Comparison of ENCODE assay signal across 8 cellular contexts in genomic region chr18:46097853-46098615, GRCh38. TPM values are rescaled to one million over a fixed set of nuclear protein-coding genes. Genes with fewer than 3 reads are reported as not detected.
DNase-seq lines count a peak whose midpoint lies in the region; ATAC-seq, FAIRE-seq and TF ChIP-seq lines count a peak whose summit lies in the region.

Gene ATP5F1A, minus strand, starts transcription at chr18:46098296. Its CDS starts 65 bp downstream, at chr18:46098231.

- peak within 1 kb of the TSS; percentile 99 for H2AFZ ChIP-seq in OCI-LY7 (ENCODE audit: low read length)

- peak; percentile 78 for ATAC-seq in GM21381 (IDR thresholded peaks at IDR 0.05; ENCODE audit: unreplicated experiment)

- DNase-seq in D721Med (ENCODE audit: insufficient read length, low spot score) = peak; percentile 80
- peak in 75 of 76 experiments; percentile 5 to 92 (median 78) for DNase-seq in HUDEP-2 (lab: John Stamatoyannopoulos, UW; ENCODE audit: unreplicated experiment in 76 of 76)
- DNase-seq in OCI-LY7 (ENCODE audit: low spot score) = peak; percentile 82
- peak; percentile 84 for DNase-seq in activated T-cell treated with anti-CD3 and anti-CD28 coated beads for 48 hours (ENCODE audit: low read depth)
- DNase-seq in stimulated activated CD8-positive, alpha-beta memory T cell treated with anti-CD3 and anti-CD28 coated beads, Interleukin-7, amount 100 ng/mL, for 4 hours (ENCODE audit: low read depth in 2 of 2) = peak; percentile 77 to 78

- H3K27me3 ChIP-seq in esophagus (ENCODE audit: control insufficient read depth in 1 of 2, insufficient read depth in 2 of 2, low read length in 2 of 2) (no peaks in the 10 kb centered on the region), muscle layer of duodenum (ENCODE audit: low read depth, low read length) (no peaks in the 10 kb centered on the region)

- H3K27ac ChIP-seq in OCI-LY7 (ENCODE audit: low read depth, low read length, poor library complexity, severe bottlenecking) (peak within 1 kb of the TSS; percentile 75), esophagus (ENCODE audit: low read depth in 2 of 2, low read length in 1 of 2) (peak within 1 kb of the TSS; percentile 86 to 95), muscle layer of duodenum (ENCODE audit: low read length) (peak within 1 kb of the TSS; percentile 99)

- peak within 1 kb of the TSS; percentile 96 for H3K4me3 ChIP-seq in OCI-LY7 (ENCODE audit: low read depth, low read length, poor library complexity, severe bottlenecking)
- peak within 1 kb of the TSS; percentile 98 for H3K4me3 ChIP-seq in esophagus (ENCODE audit: low read depth in 1 of 2, low read length in 2 of 2)
- peak within 1 kb of the TSS; percentile 88 to 98 for H3K4me3 ChIP-seq in muscle layer of duodenum (ENCODE audit: low read depth in 1 of 2, low read length in 2 of 2)

- CTCF ChIA-PET in OCI-LY7 (lab: Charles Lee; ENCODE audit: unreplicated experiment) = no interaction called here

- 0 out of 2 replicates have a peak, but pooled peaks cover 11% of the 10 kb centered on the region for H4K20me1 ChIP-seq in OCI-LY7 (ENCODE audit: insufficient read depth, low read length)

- H3K79me2 ChIP-seq in OCI-LY7 (ENCODE audit: insufficient read depth, low read depth, low read length) = peaks cover 50% of the 10 kb centered on the region

- WGBS in esophagus, 2 donors = 0 to 1% methylated on average over 49 of the region's 49 CpGs

- H3K4me2 ChIP-seq in OCI-LY7 (ENCODE audit: low read length) = peak within 1 kb of the TSS; percentile 94

- H3K4me1 ChIP-seq in OCI-LY7 (ENCODE audit: insufficient read depth, low read length, poor library complexity, severe bottlenecking) (peaks cover 16% of the 10 kb centered on the region), esophagus (ENCODE audit: control insufficient read depth in 2 of 2, insufficient read depth in 2 of 2, low read length in 1 of 2) (peaks cover 0 to 2% of the 10 kb centered on the region in 2 donors), muscle layer of duodenum (ENCODE audit: control insufficient read depth in 1 of 2, insufficient read depth in 2 of 2, low read length in 2 of 2) (peaks cover 0 to 32% of the 10 kb centered on the region in 2 donors)

- H3K36me3 ChIP-seq in OCI-LY7 (ENCODE audit: insufficient read depth, low read length) (peaks cover 36% of the 10 kb centered on the region), esophagus (ENCODE audit: control insufficient read depth in 2 of 2, insufficient read depth in 2 of 2, low read length in 1 of 2) (no peaks in the 10 kb centered on the region), muscle layer of duodenum (ENCODE audit: control insufficient read depth in 1 of 2, insufficient read depth in 2 of 2, low read length in 2 of 2) (peaks cover 0 to 10% of the 10 kb centered on the region in 2 donors)

- POLR2A ChIA-PET in OCI-LY7 (lab: Charles Lee) = interaction anchor here (1.7 kb wide), 1 partner anchor 9 kb away, joined by 11 read pairs; no protein-coding TSS in a partner anchor

- TF ChIP-seq CTCF in D721Med (IDR thresholded peaks at IDR 0.05; ENCODE audit: insufficient read depth, missing control alignments) (no peak), OCI-LY7 (conservative IDR thresholded peaks at IDR 0.05; ENCODE audit: low read length) (no peak)

- H3K9me3 ChIP-seq in OCI-LY7 (ENCODE audit: low read length) (no peaks in the 10 kb centered on the region), esophagus (ENCODE audit: control insufficient read depth in 2 of 2, insufficient read depth in 1 of 2, low read depth in 1 of 2, low read length in 1 of 2) (no peaks in the 10 kb centered on the region), muscle layer of duodenum (ENCODE audit: control insufficient read depth in 1 of 2, low read length in 2 of 2) (no peaks in the 10 kb centered on the region)

- intact Hi-C loops in OCI-LY7 (cut with micrococcal nuclease; ENCODE audit: unreplicated experiment) = no loop called here

- FAIRE-seq in D721Med (lab: Jason Lieb, UNC) = no peak

- BruUV-seq in OCI-LY7 (replicated peaks; lab: Mats Ljungman, UMichigan) = no TSS peak

- no peaks in the 10 kb centered on the region for H3K9me2 ChIP-seq in OCI-LY7 (ENCODE audit: insufficient read depth, low read length)

RNA-seq across cellular contexts. Expression of gene ATP5F1A, which starts in this region (rescaled TPM):
- 208 and 218 TPM in 2 replicates for total RNA-seq in OCI-LY7 (2014; rRNA removed; shearing (Covaris generic))
- 274 and 284 TPM in 2 replicates for total RNA-seq in OCI-LY7 (2022)
- 100 to 1,000 TPM; 122 to 390 TPM for polyA plus RNA-seq in esophagus

Comparison
In these comparisons a context has a peak if more than half of its experiments do, and no peak if none do; other contexts are left out.
1. Peak in every context shown above with its lines: DNase-seq, ATAC-seq, H3K4me3 ChIP-seq and H3K27ac ChIP-seq.